In genomic region chr4:56790566-56791175, GRCh38 we compare ENCODE assay signal across 1 cellular context.
TF ChIP-seq lines count a peak whose summit lies in the region.

No MANE protein-coding gene starts in this region.

TF ChIP-seq in GM23338, 12 proteins besides CTCF, POLR2A, EP300 and RAD21 (continued from another document):
- TF ChIP-seq REST (IDR thresholded peaks at IDR 0.05; ENCODE audit: unreplicated experiment) (no peak), ZNF114 (CRISPR knock-in tag; IDR thresholded peaks at IDR 0.05) (no peak), NANOG (IDR thresholded peaks at IDR 0.05; ENCODE audit: borderline replicate concordance) (no peak), ZNF331 (CRISPR knock-in tag; IDR thresholded peaks at IDR 0.05; ENCODE audit: low read depth) (no peak), CREB1 (CRISPR knock-in tag; IDR thresholded peaks at IDR 0.05; ENCODE audit: low read depth) (no peak), ETS1 (IDR thresholded peaks at IDR 0.05) (no peak), STAT1 (IDR thresholded peaks at IDR 0.05; ENCODE audit: unreplicated experiment) (no peak), EZH2phosphoT487 (IDR thresholded peaks at IDR 0.05; ENCODE audit: unreplicated experiment) (no peak)
